Comparison of ENCODE assay signal across 29 cellular contexts in the genomic region with DNA sequence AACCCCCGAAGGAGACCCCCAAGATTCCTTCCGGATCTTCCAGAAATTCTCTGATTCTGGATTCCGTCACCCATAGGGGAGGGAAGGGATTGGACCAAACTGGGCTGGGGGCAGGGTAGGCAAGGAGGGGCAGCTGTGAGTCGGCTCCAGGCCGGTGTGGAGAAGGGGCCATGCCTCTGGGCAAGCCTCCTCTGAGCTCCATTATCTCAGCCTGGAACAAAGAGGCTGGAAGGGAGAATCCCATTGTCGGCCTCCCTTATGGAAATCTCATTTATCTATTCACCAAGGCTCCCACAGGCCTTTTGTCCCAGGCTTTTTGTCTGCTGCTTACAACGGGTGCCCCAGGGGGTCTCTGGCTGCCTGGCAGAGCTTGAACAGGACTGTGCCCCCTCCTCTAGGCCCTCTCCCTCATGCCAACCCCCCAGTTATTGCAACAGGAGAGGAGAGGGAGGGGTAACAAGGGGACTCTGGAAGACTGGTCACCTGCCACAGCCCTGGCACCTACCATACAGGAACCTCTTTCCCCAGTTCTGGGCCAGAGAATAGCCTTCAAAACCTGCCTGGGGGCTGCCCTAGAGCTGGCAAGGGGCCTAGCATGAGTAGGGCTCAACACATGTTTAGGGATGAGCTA. TPM values are rescaled to one million over a fixed set of nuclear protein-coding genes. Genes with fewer than 3 reads are reported as not detected.
DNase-seq lines count a peak whose midpoint lies in the region; ATAC-seq, FAIRE-seq and TF ChIP-seq lines count a peak whose summit lies in the region.
"Had no signal": no experiment of that assay in that cellular context is flagged by ENCODE, and none has a peak within 500 bp of the region (broad histone marks: within the 10 kb centered on the region; RNA-seq: fewer than 3 reads in every experiment).

No MANE protein-coding gene starts in this region.

- no peak for DNase-seq in activated naive CD8-positive, alpha-beta T cell treated with anti-CD3 and anti-CD28 coated beads, Interleukin-2, amount 50 U/mL, for 24 hours
- DNase-seq in activated naive CD8-positive, alpha-beta T cell treated with anti-CD3 and anti-CD28 coated beads for 36 hours = no peak
- peak; percentile 91 for DNase-seq in NT2/D1 (ENCODE audit: low read depth, low spot score)
- no peak for DNase-seq in progenitor cell of endocrine pancreas (ENCODE audit: low spot score, unreplicated experiment)
- no peak for DNase-seq in H54 (ENCODE audit: insufficient read length, low spot score)
- DNase-seq in suprapubic skin (ENCODE audit: low spot score in 2 of 2) = no peak
- DNase-seq: activated B cell treated with CpG ODN at 0.5 μM for 24 hours; activated CD4-positive, alpha-beta T cell treated with anti-CD3 and anti-CD28 coated beads, Interleukin-2, amount 50 U/mL, for 48 hours; activated CD8-positive, alpha-beta memory T cell treated with anti-CD3 and anti-CD28 coated beads, Interleukin-2, amount 50 U/mL, for 4 hours; AML-193; CD8-positive, alpha-beta T cell; dorsolateral prefrontal cortex; hypothalamus; natural killer cell; NCI-H1436; NCI-H2107; NCI-H524 treated with DMSO at 0.1 percent for 48 hours; ovary; stimulated activated CD4-positive, alpha-beta T cell treated with anti-CD3 and anti-CD28 coated beads, Interleukin-2, amount 100 ng/mL, for 24 hours; upper lobe of left lung had no signal

- H3K27me3 Mint-ChIP-seq in activated naive CD8-positive, alpha-beta T cell treated with anti-CD3 and anti-CD28 coated beads, Interleukin-2, amount 50 U/mL, for 24 hours = peaks cover 32% of the 10 kb centered on the region
- H3K27me3 Mint-ChIP-seq in activated naive CD8-positive, alpha-beta T cell treated with anti-CD3 and anti-CD28 coated beads for 36 hours = peaks cover 38% of the 10 kb centered on the region
- H3K27me3 Mint-ChIP-seq in progenitor cell of endocrine pancreas = no peaks in the 10 kb centered on the region

- H3K4me1 Mint-ChIP-seq in activated naive CD8-positive, alpha-beta T cell treated with anti-CD3 and anti-CD28 coated beads, Interleukin-2, amount 50 U/mL, for 24 hours = peaks cover 36% of the 10 kb centered on the region
- H3K4me1 Mint-ChIP-seq in activated naive CD8-positive, alpha-beta T cell treated with anti-CD3 and anti-CD28 coated beads for 36 hours = peaks cover 34% of the 10 kb centered on the region
- peaks cover 29% of the 10 kb centered on the region for H3K4me1 Mint-ChIP-seq in progenitor cell of endocrine pancreas (ENCODE audit: low read depth)

- H3K27me3 ChIP-seq in NT2/D1 (ENCODE audit: insufficient read depth, insufficient read length) = no peaks in the 10 kb centered on the region
- H3K27me3 ChIP-seq in iPS-18a (ENCODE audit: control insufficient read depth, insufficient read depth, low read length) = no peaks in the 10 kb centered on the region
- peaks cover 13% of the 10 kb centered on the region for H3K27me3 ChIP-seq in suprapubic skin
- H3K27me3 ChIP-seq: ovary, right atrium auricular region, upper lobe of left lung had no signal

- H3K4me3 ChIP-seq in NT2/D1 (ENCODE audit: insufficient read length, low read depth) (no peak overlapping the region), iPS-18a (ENCODE audit: low read length) (peak overlapping the region; percentile 23), suprapubic skin (no peak overlapping the region)
- H3K4me3 ChIP-seq: A549, dorsolateral prefrontal cortex, ovary, right atrium auricular region, upper lobe of left lung had no signal

- 82% methylated on average over 7 of the region's 7 CpGs for WGBS in suprapubic skin

- TF ChIP-seq EP300 in suprapubic skin (IDR thresholded peaks at IDR 0.05) = no peak

- TF ChIP-seq CTCF in progenitor cell of endocrine pancreas (IDR thresholded peaks at IDR 0.05; ENCODE audit: unreplicated experiment) (no peak), suprapubic skin (IDR thresholded peaks at IDR 0.05) (no peak)

- H3K27ac ChIP-seq in iPS-18a (ENCODE audit: low read length) (peak overlapping the region; percentile 22), suprapubic skin (no peak overlapping the region)
- H3K27ac ChIP-seq: A549, dorsolateral prefrontal cortex, ovary, right atrium auricular region had no signal

- H3K9me3 ChIP-seq in NT2/D1 (ENCODE audit: insufficient read depth, low read length) (no peaks in the 10 kb centered on the region), iPS-18a (ENCODE audit: control insufficient read depth, low read depth, low read length) (no peaks in the 10 kb centered on the region), suprapubic skin (no peaks in the 10 kb centered on the region)
- H3K9me3 ChIP-seq: A549, ovary, right atrium auricular region, upper lobe of left lung had no signal

- no peaks in the 10 kb centered on the region for H3K36me3 Mint-ChIP-seq in activated naive CD8-positive, alpha-beta T cell treated with anti-CD3 and anti-CD28 coated beads, Interleukin-2, amount 50 U/mL, for 24 hours (ENCODE audit: low read depth)
- no peaks in the 10 kb centered on the region for H3K36me3 Mint-ChIP-seq in activated naive CD8-positive, alpha-beta T cell treated with anti-CD3 and anti-CD28 coated beads for 36 hours
- peaks cover 10% of the 10 kb centered on the region for H3K36me3 Mint-ChIP-seq in progenitor cell of endocrine pancreas (ENCODE audit: insufficient read depth)
- H3K36me3 Mint-ChIP-seq: CD8-positive, alpha-beta T cell; natural killer cell had no signal

- TF ChIP-seq POLR2A in H54 (IDR thresholded peaks at IDR 0.05; ENCODE audit: low read depth, low read length) (no peak), suprapubic skin (IDR thresholded peaks at IDR 0.05) (no peak)

- H3K4me1 ChIP-seq in NT2/D1 (ENCODE audit: insufficient read depth, insufficient read length) (peaks cover 30% of the 10 kb centered on the region), iPS-18a (ENCODE audit: control insufficient read depth, low read depth, low read length) (peaks cover 36% of the 10 kb centered on the region), suprapubic skin (peaks cover 10% of the 10 kb centered on the region)
- H3K4me1 ChIP-seq: right atrium auricular region had no signal

- H3K27ac Mint-ChIP-seq in activated naive CD8-positive, alpha-beta T cell treated with anti-CD3 and anti-CD28 coated beads, Interleukin-2, amount 50 U/mL, for 24 hours = peak overlapping the region; percentile 88
- no peak overlapping the region for H3K27ac Mint-ChIP-seq in activated naive CD8-positive, alpha-beta T cell treated with anti-CD3 and anti-CD28 coated beads for 36 hours
- H3K27ac Mint-ChIP-seq in progenitor cell of endocrine pancreas = peak overlapping the region; percentile 54
- H3K27ac Mint-ChIP-seq: activated B cell treated with CpG ODN at 0.5 μM for 24 hours; CD8-positive, alpha-beta T cell; natural killer cell had no signal

- ATAC-seq in activated naive CD8-positive, alpha-beta T cell treated with anti-CD3 and anti-CD28 coated beads, Interleukin-2, amount 50 U/mL, for 24 hours = no peak
- ATAC-seq in HG03378 (IDR thresholded peaks at IDR 0.05; ENCODE audit: unreplicated experiment) = no peak
- ATAC-seq: A549; CD8-positive, alpha-beta T cell; HCT116; natural killer cell had no signal

- no peaks in the 10 kb centered on the region for H3K9me3 Mint-ChIP-seq in activated naive CD8-positive, alpha-beta T cell treated with anti-CD3 and anti-CD28 coated beads, Interleukin-2, amount 50 U/mL, for 24 hours
- no peaks in the 10 kb centered on the region for H3K9me3 Mint-ChIP-seq in activated naive CD8-positive, alpha-beta T cell treated with anti-CD3 and anti-CD28 coated beads for 36 hours
- H3K9me3 Mint-ChIP-seq in progenitor cell of endocrine pancreas (ENCODE audit: low read depth) = no peaks in the 10 kb centered on the region
- H3K9me3 Mint-ChIP-seq: activated B cell treated with CpG ODN at 0.5 μM for 24 hours; CD8-positive, alpha-beta T cell; natural killer cell had no signal

- H3K9ac ChIP-seq in NT2/D1 (ENCODE audit: insufficient read length, low read depth) = no peak overlapping the region
- no peak overlapping the region for H3K9ac ChIP-seq in iPS-18a (ENCODE audit: low read length)

- H3K36me3 ChIP-seq in NT2/D1 (ENCODE audit: insufficient read depth, insufficient read length, low read length) = peaks cover 4% of the 10 kb centered on the region
- H3K36me3 ChIP-seq in iPS-18a (ENCODE audit: control insufficient read depth, low read depth, low read length) = no peaks in the 10 kb centered on the region
- no peaks in the 10 kb centered on the region for H3K36me3 ChIP-seq in suprapubic skin
- H3K36me3 ChIP-seq: ovary, right atrium auricular region, upper lobe of left lung had no signal

- no peak for FAIRE-seq in H54 (lab: Jason Lieb, UNC)
- FAIRE-seq: A549, HTR-8/SVneo had no signal

- no peak overlapping the region for H3K4me3 Mint-ChIP-seq in activated naive CD8-positive, alpha-beta T cell treated with anti-CD3 and anti-CD28 coated beads, Interleukin-2, amount 50 U/mL, for 24 hours
- H3K4me3 Mint-ChIP-seq in activated naive CD8-positive, alpha-beta T cell treated with anti-CD3 and anti-CD28 coated beads for 36 hours = no peak overlapping the region
- no peak overlapping the region for H3K4me3 Mint-ChIP-seq in progenitor cell of endocrine pancreas (ENCODE audit: low read depth)
- H3K4me3 Mint-ChIP-seq: activated B cell treated with CpG ODN at 0.5 μM for 24 hours; CD8-positive, alpha-beta T cell; natural killer cell had no signal

RNA-seq across cellular contexts. Expression of gene FIGNL2, which starts 19.5 kb away (rescaled TPM):
- total RNA-seq in activated naive CD8-positive, alpha-beta T cell treated with anti-CD3 and anti-CD28 coated beads for 36 hours = under 1 TPM; 0.29 to 0.40 TPM
- total RNA-seq in progenitor cell of endocrine pancreas (44.5 and 46.7 TPM in 2 replicates), suprapubic skin (under 1 TPM; 0.16 to 0.40 (median 0.32) TPM)

RNA-seq across cellular contexts. Expression of gene ANKRD33, which starts 58.8 kb away (rescaled TPM):
- not detected for total RNA-seq in activated naive CD8-positive, alpha-beta T cell treated with anti-CD3 and anti-CD28 coated beads for 36 hours
- 0.14 and 0.44 TPM in 2 replicates for total RNA-seq in progenitor cell of endocrine pancreas
- total RNA-seq in suprapubic skin = not detected
- total RNA-seq: activated B cell treated with CpG ODN at 0.5 μM for 24 hours; CD8-positive, alpha-beta T cell; kidney epithelial cell; lower leg skin; natural killer cell; ovary; right atrium auricular region; subcutaneous adipose tissue; upper lobe of left lung had no signal

Comparison
In these comparisons a context has a peak if more than half of its experiments do, and no peak if none do; other contexts are left out.
1. RNA of gene FIGNL2, which starts 19.5 kb away (total RNA-seq): 44.5 to 46.7 TPM in progenitor cell of endocrine pancreas; 0.29 to 0.40 TPM in activated naive CD8-positive, alpha-beta T cell treated with anti-CD3 and anti-CD28 coated beads for 36 hours and 0.16 to 0.40 TPM in suprapubic skin; every median in the first group is over 10 times any median in the second.